Comparison of ENCODE assay signal across 21 cellular contexts in the genomic region with DNA sequence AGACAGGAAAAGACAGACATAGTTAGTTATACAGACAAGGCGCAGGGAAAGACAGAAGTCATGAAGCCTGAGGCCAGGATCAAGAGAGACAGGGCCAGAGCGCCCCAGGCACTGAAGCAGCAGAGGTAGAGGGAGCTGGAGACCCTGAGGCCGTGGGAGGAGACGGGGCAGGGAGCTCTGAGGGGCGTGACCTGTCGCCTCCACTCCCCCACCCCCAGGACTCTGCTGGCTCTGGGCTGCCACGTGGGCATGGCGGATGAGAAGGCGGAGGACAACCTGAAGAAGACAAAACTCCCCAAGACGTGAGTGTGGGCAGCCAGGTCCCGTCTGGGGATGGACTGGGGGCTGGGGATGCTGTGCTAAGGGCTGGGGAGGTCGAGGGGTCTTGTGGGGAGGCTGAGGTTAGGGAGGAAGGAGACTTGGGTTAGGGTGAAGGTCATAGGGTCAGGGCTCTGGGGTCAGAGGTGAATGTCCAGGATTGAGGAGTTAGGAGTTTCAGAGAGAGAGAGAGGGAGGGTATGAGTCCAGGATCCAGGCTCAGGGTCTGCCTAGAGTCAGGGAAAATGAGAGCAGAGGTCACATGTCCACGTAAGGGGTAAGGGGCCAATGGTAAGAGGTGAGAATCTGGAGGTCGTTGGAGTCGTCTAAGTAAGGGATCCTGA. TPM values are rescaled to one million over a fixed set of nuclear protein-coding genes. Genes with fewer than 3 reads are reported as not detected.
"Had no signal": no experiment of that assay in that cellular context is flagged by ENCODE, and none has a peak within 500 bp of the region (broad histone marks: within the 10 kb centered on the region; RNA-seq: fewer than 3 reads in every experiment).

No MANE protein-coding gene starts in this region.

- ATAC-seq: left cardiac atrium; left ventricle myocardium superior; naive thymus-derived CD4-positive, alpha-beta T cell; right lobe of liver; stimulated activated memory B cell treated with anti-CD40 and anti-IgM and Interleukin-4, amounts not matched to agents 10 μg/mL and 1 μg/mL and 100 μg/mL, for 72 hours had no signal

- H3K9me3 Mint-ChIP-seq: stimulated activated memory B cell treated with anti-CD40 and anti-IgM and Interleukin-4, amounts not matched to agents 10 μg/mL and 1 μg/mL and 100 μg/mL, for 72 hours; stimulated activated naive CD8-positive, alpha-beta T cell treated with anti-CD3 and anti-CD28 coated beads, Interleukin-15, Interleukin-2, amounts not matched to agents 100 ng/mL and 50 ng/mL, for 24 hours had no signal

- H3K79me2 ChIP-seq: parathyroid adenoma had no signal

- H2AFZ ChIP-seq: parathyroid adenoma had no signal

- H3K36me3 Mint-ChIP-seq: naive thymus-derived CD4-positive, alpha-beta T cell; stimulated activated memory B cell treated with anti-CD40 and anti-IgM and Interleukin-4, amounts not matched to agents 10 μg/mL and 1 μg/mL and 100 μg/mL, for 72 hours had no signal

- H3K4me1 ChIP-seq: esophagus muscularis mucosa, parathyroid adenoma, prostate gland, right lobe of liver, tibial artery, upper lobe of left lung, uterus had no signal

- H3K4me3 Mint-ChIP-seq: naive thymus-derived CD4-positive, alpha-beta T cell; nephron progenitor cell; stimulated activated memory B cell treated with anti-CD40 and anti-IgM and Interleukin-4, amounts not matched to agents 10 μg/mL and 1 μg/mL and 100 μg/mL, for 72 hours; stimulated activated naive CD8-positive, alpha-beta T cell treated with anti-CD3 and anti-CD28 coated beads, Interleukin-15, Interleukin-2, amounts not matched to agents 100 ng/mL and 50 ng/mL, for 24 hours had no signal

- H3K27me3 ChIP-seq: right lobe of liver, upper lobe of left lung, uterus had no signal

- H3K4me1 Mint-ChIP-seq: stimulated activated memory B cell treated with anti-CD40 and anti-IgM and Interleukin-4, amounts not matched to agents 10 μg/mL and 1 μg/mL and 100 μg/mL, for 72 hours had no signal

- H3K9ac ChIP-seq: parathyroid adenoma had no signal

- H3K36me3 ChIP-seq: esophagus muscularis mucosa, prostate gland, right lobe of liver, tibial artery, upper lobe of left lung, uterus had no signal

- H3K27ac Mint-ChIP-seq: naive thymus-derived CD4-positive, alpha-beta T cell; nephron progenitor cell; stimulated activated memory B cell treated with anti-CD40 and anti-IgM and Interleukin-4, amounts not matched to agents 10 μg/mL and 1 μg/mL and 100 μg/mL, for 72 hours; stimulated activated naive CD8-positive, alpha-beta T cell treated with anti-CD3 and anti-CD28 coated beads, Interleukin-15, Interleukin-2, amounts not matched to agents 100 ng/mL and 50 ng/mL, for 24 hours had no signal

- DNase-seq: effector memory CD4-positive, alpha-beta T cell; kidney; left cardiac atrium; left ventricle myocardium superior; mesenchymal stem cell; naive thymus-derived CD4-positive, alpha-beta T cell; nephron progenitor cell; right lobe of liver; stimulated activated CD4-positive, alpha-beta T cell treated with anti-CD3 and anti-CD28 coated beads, Interleukin-4, amount 100 ng/mL, for 24 hours; tibial artery; upper lobe of left lung; uterus had no signal

- H3K27ac ChIP-seq: epithelial cell of prostate, esophagus muscularis mucosa, parathyroid adenoma, prostate gland, right lobe of liver, tibial artery, upper lobe of left lung, uterus had no signal

- FAIRE-seq: kidney had no signal

- H3K9me3 ChIP-seq: esophagus muscularis mucosa, prostate gland, right lobe of liver, tibial artery, upper lobe of left lung had no signal

- H3K4me3 ChIP-seq: esophagus muscularis mucosa, lung, prostate gland, right lobe of liver, tibial artery, upper lobe of left lung, uterus had no signal

RNA-seq across cellular contexts. Expression of gene RYR1, which starts 31.1 kb away (rescaled TPM):
- polyA plus RNA-seq: naive thymus-derived CD4-positive, alpha-beta T cell had no signal

RNA-seq across cellular contexts. Expression of gene RASGRP4, which starts 38.5 kb away (rescaled TPM):
- total RNA-seq: fibroblast of villous mesenchyme, renal cortical epithelial cell had no signal
